Comparison of ENCODE assay signal across 15 cellular contexts in genomic region chr1:40003156-40004093, GRCh38. TPM values are rescaled to one million over a fixed set of nuclear protein-coding genes. Genes with fewer than 3 reads are reported as not detected.
A peak's percentile ranks its signal among the peaks of the same experiment; 100 is the strongest.
DNase-seq lines count a peak whose midpoint lies in the region; ATAC-seq and TF ChIP-seq lines count a peak whose summit lies in the region.
"Had no signal": no experiment of that assay in that cellular context is flagged by ENCODE, and none has a peak within 500 bp of the region (broad histone marks: within the 10 kb centered on the region; RNA-seq: fewer than 3 reads in every experiment).

No MANE protein-coding gene starts in this region.

- no peak for TF ChIP-seq CTCF in ascending aorta (IDR thresholded peaks at IDR 0.05)

- peak in 1 of 3 donors; percentile 9 for DNase-seq in CD4-positive, CD25-positive, alpha-beta regulatory T cell
- DNase-seq in T-helper 17 cell, result no peak
- no peak for DNase-seq in ascending aorta (ENCODE audit: low spot score in 2 of 2)
- DNase-seq in Right ventricle myocardium inferior (ENCODE audit: missing footprints), result no peak
- DNase-seq in kidney tubule cell (ENCODE audit: low spot score), result no peak
- DNase-seq: activated CD4-positive, alpha-beta T cell treated with anti-CD3 and anti-CD28 coated beads for 36 hours; activated effector memory CD4-positive, alpha-beta T cell treated with anti-CD3 and anti-CD28 coated beads, Interleukin-2, amount 50 U/mL, for 16 hours; lower lobe of right lung; NCI-H1436; NCI-H748 treated with DMSO at 0.1 percent for 48 hours; nucleus accumbens had no signal

- peak overlapping the region in 2 of 3 donors; percentile 26 to 85 for H3K27ac Mint-ChIP-seq in CD4-positive, CD25-positive, alpha-beta regulatory T cell
- peak overlapping the region; percentile 88 for H3K27ac Mint-ChIP-seq in T-helper 17 cell
- H3K27ac Mint-ChIP-seq: activated CD4-positive, alpha-beta T cell treated with anti-CD3 and anti-CD28 coated beads for 36 hours had no signal

- no peaks in the 10 kb centered on the region for H3K27me3 Mint-ChIP-seq in CD4-positive, CD25-positive, alpha-beta regulatory T cell
- H3K27me3 Mint-ChIP-seq in T-helper 17 cell, result no peaks in the 10 kb centered on the region
- H3K27me3 Mint-ChIP-seq: activated CD4-positive, alpha-beta T cell treated with anti-CD3 and anti-CD28 coated beads for 36 hours had no signal

- peaks cover 6 to 13% (median 8%) of the 10 kb centered on the region in 4 donors for H3K4me1 Mint-ChIP-seq in CD4-positive, CD25-positive, alpha-beta regulatory T cell
- peaks cover 20% of the 10 kb centered on the region for H3K4me1 Mint-ChIP-seq in T-helper 17 cell
- H3K4me1 Mint-ChIP-seq: activated CD4-positive, alpha-beta T cell treated with anti-CD3 and anti-CD28 coated beads for 36 hours had no signal

- no peaks in the 10 kb centered on the region for H3K27me3 ChIP-seq in CD4-positive, CD25-positive, alpha-beta regulatory T cell (ENCODE audit: control insufficient read depth, insufficient read depth, low read length)
- H3K27me3 ChIP-seq in ascending aorta, result no peaks in the 10 kb centered on the region
- H3K27me3 ChIP-seq: hepatocyte had no signal

- H3K36me3 Mint-ChIP-seq in CD4-positive, CD25-positive, alpha-beta regulatory T cell, result no peaks in the 10 kb centered on the region
- H3K36me3 Mint-ChIP-seq in T-helper 17 cell (ENCODE audit: low read depth), result peaks cover 4% of the 10 kb centered on the region

- H3K36me3 ChIP-seq in CD4-positive, CD25-positive, alpha-beta regulatory T cell (ENCODE audit: control insufficient read depth, insufficient read depth, low read length), result no peaks in the 10 kb centered on the region
- H3K36me3 ChIP-seq in ascending aorta, result no peaks in the 10 kb centered on the region
- H3K36me3 ChIP-seq: lower lobe of right lung had no signal

- no peak overlapping the region for H3K4me3 Mint-ChIP-seq in CD4-positive, CD25-positive, alpha-beta regulatory T cell
- peak overlapping the region; percentile 25 for H3K4me3 Mint-ChIP-seq in T-helper 17 cell
- H3K4me3 Mint-ChIP-seq: activated CD4-positive, alpha-beta T cell treated with anti-CD3 and anti-CD28 coated beads for 36 hours had no signal

- ATAC-seq in CD4-positive, CD25-positive, alpha-beta regulatory T cell (ENCODE audit: low read depth in 2 of 2), result no peak
- ATAC-seq in GM19043 (IDR thresholded peaks at IDR 0.05; ENCODE audit: low read depth, unreplicated experiment) (peak; percentile 68), HG02981 (IDR thresholded peaks at IDR 0.05; ENCODE audit: unreplicated experiment) (peak; percentile 75), T-helper 17 cell (peak; percentile 61), Right ventricle myocardium inferior (no peak), GM19452 (IDR thresholded peaks at IDR 0.05; ENCODE audit: unreplicated experiment) (no peak)
- ATAC-seq: activated CD4-positive, alpha-beta T cell treated with anti-CD3 and anti-CD28 coated beads for 36 hours; lower lobe of right lung had no signal

- no peaks in the 10 kb centered on the region for H3K9me3 ChIP-seq in CD4-positive, CD25-positive, alpha-beta regulatory T cell (ENCODE audit: control insufficient read depth in 2 of 2, low read length in 2 of 2)
- no peaks in the 10 kb centered on the region for H3K9me3 ChIP-seq in T-helper 17 cell (ENCODE audit: control insufficient read depth, low read length, poor library complexity, severe bottlenecking)
- H3K9me3 ChIP-seq in ascending aorta, result no peaks in the 10 kb centered on the region
- H3K9me3 ChIP-seq: lower lobe of right lung had no signal

- peaks cover 0 to 4% (median 0%) of the 10 kb centered on the region in 7 donors for H3K9me3 Mint-ChIP-seq in CD4-positive, CD25-positive, alpha-beta regulatory T cell

- no peak overlapping the region for H3K27ac ChIP-seq in CD4-positive, CD25-positive, alpha-beta regulatory T cell (ENCODE audit: insufficient read depth, low read length, poor library complexity, severe bottlenecking)
- H3K27ac ChIP-seq in ascending aorta, result no peak overlapping the region
- H3K27ac ChIP-seq: hepatocyte, lower lobe of right lung had no signal

- H3K4me3 ChIP-seq in CD4-positive, CD25-positive, alpha-beta regulatory T cell (ENCODE audit: low read depth, low read length), result no peak overlapping the region
- H3K4me3 ChIP-seq in ascending aorta, result no peak overlapping the region
- H3K4me3 ChIP-seq: hepatocyte, lower lobe of right lung had no signal

- intact Hi-C loops in ascending aorta (cut with DNase I) (no loop called here), Right ventricle myocardium inferior (cut with DNase I) (no loop called here)

- H3K4me1 ChIP-seq in CD4-positive, CD25-positive, alpha-beta regulatory T cell (ENCODE audit: control insufficient read depth, insufficient read depth, low read length, poor library complexity, severe bottlenecking), result no peaks in the 10 kb centered on the region
- H3K4me1 ChIP-seq in ascending aorta, result no peaks in the 10 kb centered on the region
- H3K4me1 ChIP-seq: lower lobe of right lung had no signal

RNA-seq across cellular contexts. Expression of gene CAP1, which starts 37.1 kb away (rescaled TPM):
- total RNA-seq in CD4-positive, CD25-positive, alpha-beta regulatory T cell, result 322 TPM
- polyA plus RNA-seq in CD4-positive, CD25-positive, alpha-beta regulatory T cell, result 100 to 1,000 TPM; 608 to 806 (median 709) TPM
- total RNA-seq in T-helper 17 cell, result 100 to 1,000 TPM; 244 to 273 TPM
- 252 TPM for total RNA-seq in ascending aorta
- total RNA-seq in Right ventricle myocardium inferior, result 88.8 TPM

RNA-seq across cellular contexts. Expression of gene MFSD2A, which starts 48.5 kb away (rescaled TPM):
- total RNA-seq in CD4-positive, CD25-positive, alpha-beta regulatory T cell, result 3.7 TPM
- under 1 TPM in 2 of 4 donors, not detected in 2; 0.27 to 0.39 TPM for polyA plus RNA-seq in CD4-positive, CD25-positive, alpha-beta regulatory T cell
- total RNA-seq in T-helper 17 cell (1 to 10 TPM; 4.6 to 5.5 TPM), ascending aorta (0.32 TPM), Right ventricle myocardium inferior (0.65 TPM)

Comparison
In these comparisons a context has a peak if more than half of its experiments do, and no peak if none do; other contexts are left out.
1. ATAC-seq: peak in GM19043 (single experiment), HG02981 (single experiment) and T-helper 17 cell (single experiment); none in CD4-positive, CD25-positive, alpha-beta regulatory T cell (0 of 2), Right ventricle myocardium inferior (single experiment) and GM19452 (single experiment).